In genomic region chrX:317424-318067, GRCh38 we compare ENCODE assay signal across 9 cellular contexts. TPM values are rescaled to one million over a fixed set of nuclear protein-coding genes. Genes with fewer than 3 reads are reported as not detected.
DNase-seq lines count a peak whose midpoint lies in the region; ATAC-seq, FAIRE-seq and TF ChIP-seq lines count a peak whose summit lies in the region.
"Had no signal": no experiment of that assay in that cellular context is flagged by ENCODE, and none has a peak within 500 bp of the region (broad histone marks: within the 10 kb centered on the region; RNA-seq: fewer than 3 reads in every experiment).

No MANE protein-coding gene starts in this region.

- H3K4me3 ChIP-seq in MM.1S (ENCODE audit: low read length) (peak overlapping the region; percentile 22; the same call in 1 of the 2 replicates), endodermal cell (ENCODE audit: low read length) (peak overlapping the region; percentile 80), pancreas (peak overlapping the region; percentile 42 to 83 (median 58))

- CTCF ChIA-PET in CD4-positive, alpha-beta T cell (lab: Charles Lee) = no interaction called here

- H3K4me1 ChIP-seq in MM.1S (ENCODE audit: low read length) = no peaks in the 10 kb centered on the region
- no peaks in the 10 kb centered on the region for H3K4me1 ChIP-seq in endodermal cell (ENCODE audit: control insufficient read depth, insufficient read depth, low read length)
- peaks cover 0 to 5% (median 3%) of the 10 kb centered on the region in 3 donors for H3K4me1 ChIP-seq in pancreas

- no peak overlapping the region for H2AFZ ChIP-seq in MM.1S (ENCODE audit: low read length)

- H3K9me3 ChIP-seq in CD4-positive, alpha-beta T cell (ENCODE audit: control insufficient read depth, low read length) = no peaks in the 10 kb centered on the region
- H3K9me3 ChIP-seq in MM.1S (replicated peaks; ENCODE audit: insufficient read depth, low read length) = no peaks in the 10 kb centered on the region
- no peaks in the 10 kb centered on the region for H3K9me3 ChIP-seq in endodermal cell (ENCODE audit: control insufficient read depth, low read length)
- no peaks in the 10 kb centered on the region for H3K9me3 ChIP-seq in pancreas

- no peaks in the 10 kb centered on the region for H3K9me3 Mint-ChIP-seq in CD4-positive, alpha-beta T cell
- H3K9me3 Mint-ChIP-seq in endodermal cell = peaks cover 2% of the 10 kb centered on the region

- H3K27ac ChIP-seq in CD4-positive, alpha-beta T cell (ENCODE audit: low read depth, low read length) = no peak overlapping the region
- H3K27ac ChIP-seq in MM.1S (ENCODE audit: low read length) (no peak overlapping the region), endodermal cell (ENCODE audit: low read depth, low read length) (peak overlapping the region; percentile 32), pancreas (peak overlapping the region in 3 of 4 donors; percentile 80 to 94 (median 94))

- TF ChIP-seq CTCF in CD4-positive, alpha-beta T cell (IDR thresholded peaks at IDR 0.05) = no peak
- no peak for TF ChIP-seq CTCF in MM.1S (IDR thresholded peaks at IDR 0.05; ENCODE audit: low read length)
- TF ChIP-seq CTCF in endodermal cell (conservative IDR thresholded peaks at IDR 0.05) = no peak
- no peak for TF ChIP-seq CTCF in pancreas (IDR thresholded peaks at IDR 0.05)

- H3K4me3 Mint-ChIP-seq in CD4-positive, alpha-beta T cell = peak overlapping the region; percentile 90
- H3K4me3 Mint-ChIP-seq in endodermal cell = peak overlapping the region; percentile 83

- H3K36me3 Mint-ChIP-seq in CD4-positive, alpha-beta T cell (ENCODE audit: low read depth) = peaks cover 26% of the 10 kb centered on the region
- H3K36me3 Mint-ChIP-seq in endodermal cell (ENCODE audit: low read depth) = peaks cover 13% of the 10 kb centered on the region

- no peak for FAIRE-seq in pancreas (lab: Jason Lieb, UNC)
- FAIRE-seq: endometrium had no signal

- no peaks in the 10 kb centered on the region for H3K9me2 ChIP-seq in MM.1S (replicated peaks; ENCODE audit: insufficient read depth, low read length)

- peak overlapping the region; percentile 94 for H3K27ac Mint-ChIP-seq in CD4-positive, alpha-beta T cell
- peak overlapping the region; percentile 98 for H3K27ac Mint-ChIP-seq in endodermal cell

- H3K27me3 ChIP-seq in CD4-positive, alpha-beta T cell (ENCODE audit: control insufficient read depth, insufficient read depth, low read length) = no peaks in the 10 kb centered on the region
- H3K27me3 ChIP-seq in MM.1S (replicated peaks; ENCODE audit: insufficient read depth, low read length) (no peaks in the 10 kb centered on the region), endodermal cell (ENCODE audit: control insufficient read depth, insufficient read depth, low read length, poor library complexity, severe bottlenecking) (no peaks in the 10 kb centered on the region), pancreas (no peaks in the 10 kb centered on the region)

- H3K36me3 ChIP-seq in MM.1S (replicated peaks; ENCODE audit: insufficient read depth, low read length) (no peaks in the 10 kb centered on the region), endodermal cell (ENCODE audit: control insufficient read depth, insufficient read depth, low read length) (peaks cover 22% of the 10 kb centered on the region), pancreas (peaks cover 0 to 24% (median 4%) of the 10 kb centered on the region in 3 donors)

- no peak overlapping the region for H3K4me2 ChIP-seq in MM.1S (ENCODE audit: low read depth, low read length)

- H3K9ac ChIP-seq in MM.1S (ENCODE audit: low read length) = no peak overlapping the region
- H3K9ac ChIP-seq in endodermal cell (ENCODE audit: extremely low read depth, low read length, poor library complexity, severe bottlenecking) = no peak overlapping the region

- ATAC-seq in CD4-positive, alpha-beta T cell (ENCODE audit: poor library complexity) = no peak
- no peak for ATAC-seq in pancreas
- ATAC-seq in GM19328 (IDR thresholded peaks at IDR 0.05; ENCODE audit: unreplicated experiment) = no peak

- intact Hi-C loops in CD4-positive, alpha-beta T cell (cut with DNase I, micrococcal nuclease) = loop anchor here (2.0 kb wide), 3 partner anchors 33 to 69 kb away; partner anchors contain the start of gene PPP2R3B (in 1 of the 2)
- intact Hi-C loops in pancreas (cut with DNase I) = no loop called here

- peaks cover 20% of the 10 kb centered on the region for H3K4me1 Mint-ChIP-seq in CD4-positive, alpha-beta T cell (ENCODE audit: low read depth)
- peaks cover 5% of the 10 kb centered on the region for H3K4me1 Mint-ChIP-seq in endodermal cell

- peaks cover 9% of the 10 kb centered on the region for H3K79me2 ChIP-seq in MM.1S (ENCODE audit: low read length)

- no peaks in the 10 kb centered on the region for H3K27me3 Mint-ChIP-seq in CD4-positive, alpha-beta T cell
- H3K27me3 Mint-ChIP-seq in endodermal cell (ENCODE audit: insufficient read depth) = no peaks in the 10 kb centered on the region

- POLR2A ChIA-PET in CD4-positive, alpha-beta T cell (lab: Charles Lee) = no interaction called here

- no peaks in the 10 kb centered on the region for H3F3A ChIP-seq in MM.1S (ENCODE audit: insufficient read depth, low read length)

- WGBS in endodermal cell (ENCODE audit: insufficient coverage in 1 of 2, insufficient read length in 1 of 2), 2 experiments = 40 to 100% methylated on average over 2 to 19 of the region's 28 CpGs
- 50 to 54% methylated on average over 24 of the region's 28 CpGs for WGBS in pancreas, 2 donors

- DNase-seq in CD4-positive, alpha-beta T cell = no peak
- DNase-seq in MM.1S (no peak), endodermal cell (peak; percentile 57), pancreas (no peak), NCI-H446 (lab: John Stamatoyannopoulos, UW) (no peak), NOMO-1 treated with DMSO at 0.1 percent for 48 hours (lab: John Stamatoyannopoulos, UW; ENCODE audit: unreplicated experiment) (no peak), NCI-H1694 (lab: John Stamatoyannopoulos, UW) (no peak)

- no peaks in the 10 kb centered on the region for H4K20me1 ChIP-seq in MM.1S (ENCODE audit: insufficient read depth, low read length)

RNA-seq across cellular contexts. Expression of gene GTPBP6, which starts 1.1 kb away (rescaled TPM):
- 10 to 100 TPM; 53.5 to 53.9 TPM for total RNA-seq in CD4-positive, alpha-beta T cell
- 10 to 100 TPM; 58.8 to 61.0 TPM for total RNA-seq in endodermal cell
- polyA plus RNA-seq in endodermal cell (2013, experiment 1 of 2) = 48.2 TPM
- 45.2 TPM for polyA plus RNA-seq in endodermal cell (2013, experiment 2 of 2)
- 10 to 100 TPM; 20.3 to 40.5 (median 29.7) TPM for total RNA-seq in pancreas
- 10 to 100 TPM; 43.0 to 57.8 TPM for polyA plus RNA-seq in pancreas

RNA-seq across cellular contexts. Expression of gene PLCXD1, which starts 36.4 kb away (rescaled TPM):
- 10 to 100 TPM; 33.0 to 35.8 TPM for total RNA-seq in CD4-positive, alpha-beta T cell
- total RNA-seq in endodermal cell (10 to 100 TPM; 70.3 to 96.9 TPM), pancreas (1 to 10 TPM; 3.5 to 6.6 (median 5.7) TPM)
- polyA plus RNA-seq in endodermal cell (2013, experiment 1 of 2) = 63.9 TPM
- polyA plus RNA-seq in endodermal cell (2013, experiment 2 of 2) = 64.7 TPM
- 10 to 100 TPM in 1 of 2 donors, 1 to 10 TPM in 1; 7.9 to 17.8 TPM for polyA plus RNA-seq in pancreas

Comparison
In these comparisons a context has a peak if more than half of its experiments do, and no peak if none do; other contexts are left out.
1. H3K27ac ChIP-seq: peak in endodermal cell (single experiment) and pancreas (3 of 4); none in CD4-positive, alpha-beta T cell (single experiment) and MM.1S (single experiment).
2. H3K4me3 ChIP-seq: peak in every context shown above with its lines; median percentile 80 in endodermal cell; 58 in pancreas; 22 in MM.1S.
3. RNA of gene PLCXD1, which starts 36.4 kb away (total RNA-seq): 70.3 to 96.9 TPM in endodermal cell and 33.0 to 35.8 TPM in CD4-positive, alpha-beta T cell; 3.5 to 6.6 TPM in pancreas; every median in the first group is over 4 times any median in the second.
4. intact Hi-C loops: an anchor here in CD4-positive, alpha-beta T cell (2.0 kb wide); none called in pancreas.